Comparison of ENCODE assay signal across 20 cellular contexts in the genomic region with DNA sequence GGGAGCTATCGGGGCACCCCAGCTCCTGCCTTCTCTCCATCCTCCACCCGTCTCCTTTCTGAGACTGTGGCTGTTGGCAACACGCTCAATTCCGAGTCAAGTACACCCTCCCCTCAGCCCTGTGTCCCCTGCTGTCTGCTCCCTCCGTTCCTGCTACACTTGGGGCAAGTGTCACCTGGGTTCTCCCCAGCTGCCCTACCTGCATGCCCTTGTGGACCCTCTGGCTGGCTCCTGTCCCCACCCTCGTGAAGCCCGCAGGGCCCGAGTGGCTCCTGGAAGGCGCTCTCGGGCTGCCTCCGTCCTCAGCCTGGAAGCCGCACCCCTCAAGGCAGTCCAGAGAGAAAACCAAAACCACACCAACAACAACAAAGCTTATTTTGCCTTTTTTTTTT. TPM values are rescaled to one million over a fixed set of nuclear protein-coding genes. Genes with fewer than 3 reads are reported as not detected.
"Had no signal": no experiment of that assay in that cellular context is flagged by ENCODE, and none has a peak within 500 bp of the region (broad histone marks: within the 10 kb centered on the region; RNA-seq: fewer than 3 reads in every experiment).

No MANE protein-coding gene starts in this region.

- ATAC-seq: activated CD8-positive, alpha-beta T cell treated with anti-CD3 and anti-CD28 coated beads for 36 hours; activated T-cell treated with anti-CD3 and anti-CD28 coated beads, Interleukin-2, amount 50 U/mL, for 4 hours; left cardiac atrium; lower lobe of right lung had no signal

- H3K9me3 ChIP-seq: adrenal gland, breast epithelium, esophagus muscularis mucosa, lower lobe of right lung, SJCRH30, thyroid gland had no signal

- H2AFZ ChIP-seq: hepatocyte had no signal

- H3K4me3 ChIP-seq: adrenal gland, breast epithelium, esophagus muscularis mucosa, hepatocyte, lower lobe of right lung, SJCRH30, skin epidermis, thyroid gland had no signal

- H3K36me3 ChIP-seq: breast epithelium had no signal

- FAIRE-seq: astrocyte, endothelial cell of umbilical vein had no signal

- H3K27ac ChIP-seq: adrenal gland, breast epithelium, esophagus muscularis mucosa, hepatocyte, lower lobe of right lung, SJCRH30, skin epidermis, thyroid gland had no signal

- DNase-seq: activated CD8-positive, alpha-beta T cell treated with anti-CD3 and anti-CD28 coated beads for 36 hours; activated naive CD4-positive, alpha-beta T cell treated with anti-CD3 and anti-CD28 coated beads, Interleukin-2, amount 50 U/mL, for 16 hours; activated T-cell treated with anti-CD3 and anti-CD28 coated beads, Interleukin-2, amount 50 U/mL, for 4 hours; effector CD4-positive, alpha-beta T cell; left cardiac atrium; lower lobe of right lung; midbrain; occipital lobe; SJCRH30; stimulated activated CD4-positive, alpha-beta T cell treated with anti-CD3 and anti-CD28 coated beads, Interleukin-15, amount 100 ng/mL, for 24 hours; stimulated activated CD4-positive, alpha-beta T cell treated with anti-CD3 and anti-CD28 coated beads, Interleukin-2, amount 100 ng/mL, for 48 hours; thyroid gland had no signal

- H3K4me1 ChIP-seq: breast epithelium had no signal

- H3K4me2 ChIP-seq: hepatocyte had no signal

- H3K79me2 ChIP-seq: hepatocyte had no signal

- H3K27me3 ChIP-seq: adrenal gland, breast epithelium, esophagus muscularis mucosa, hepatocyte, SJCRH30, thyroid gland had no signal

RNA-seq across cellular contexts. Expression of a gene that starts 57.3 kb away (rescaled TPM):
- total RNA-seq: activated CD8-positive, alpha-beta T cell treated with anti-CD3 and anti-CD28 coated beads for 36 hours; T-helper 2 cell treated with Interferon-gamma antibody and Interleukin-4, amounts not matched to agents 100 ng/mL and 5 ng/mL, for 36 hours; thyroid gland had no signal
